In genomic region chr10:22229756-22230330, GRCh38 we compare ENCODE assay signal across 8 cellular contexts.
DNase-seq lines count a peak whose midpoint lies in the region; TF ChIP-seq lines count a peak whose summit lies in the region.

No MANE protein-coding gene starts in this region.

- DNase-seq in activated T-cell treated with anti-CD3 and anti-CD28 coated beads, Interleukin-2, amount 50 U/mL, for 24 hours = no peak
- DNase-seq in activated T-cell treated with anti-CD3 and anti-CD28 coated beads for 4 hours (no peak), globus pallidus (ENCODE audit: low spot score) (peak; percentile 51), retinal pigment epithelial cell (ENCODE audit: low read depth) (no peak), anterior cingulate cortex (lab: John Stamatoyannopoulos, UW) (no peak), HPDE6-E6E7 (ENCODE audit: extremely low spot score) (no peak), SW480 (ENCODE audit: low spot score) (no peak)

- H3K9me3 Mint-ChIP-seq in activated T-cell treated with anti-CD3 and anti-CD28 coated beads, Interleukin-2, amount 50 U/mL, for 24 hours = no peaks in the 10 kb centered on the region

- no peaks in the 10 kb centered on the region for H3K36me3 Mint-ChIP-seq in activated T-cell treated with anti-CD3 and anti-CD28 coated beads, Interleukin-2, amount 50 U/mL, for 24 hours (ENCODE audit: low read depth)

- peak overlapping the region; percentile 95 for H3K27ac Mint-ChIP-seq in activated T-cell treated with anti-CD3 and anti-CD28 coated beads, Interleukin-2, amount 50 U/mL, for 24 hours

- peaks cover 6% of the 10 kb centered on the region for H3K27me3 Mint-ChIP-seq in activated T-cell treated with anti-CD3 and anti-CD28 coated beads, Interleukin-2, amount 50 U/mL, for 24 hours

- peak overlapping the region; percentile 89 for H3K4me3 ChIP-seq in retinal pigment epithelial cell (ENCODE audit: low read length)

- H3K4me1 Mint-ChIP-seq in activated T-cell treated with anti-CD3 and anti-CD28 coated beads, Interleukin-2, amount 50 U/mL, for 24 hours (ENCODE audit: low read depth) = peaks cover 31% of the 10 kb centered on the region

- peak overlapping the region; percentile 84 for H3K27ac ChIP-seq in VCaP

- H3K4me3 Mint-ChIP-seq in activated T-cell treated with anti-CD3 and anti-CD28 coated beads, Interleukin-2, amount 50 U/mL, for 24 hours = peak overlapping the region; percentile 81

- TF ChIP-seq CTCF in VCaP (conservative IDR thresholded peaks at IDR 0.05) = no peak
- no peak for TF ChIP-seq CTCF in retinal pigment epithelial cell (conservative IDR thresholded peaks at IDR 0.05; ENCODE audit: low read depth, low read length)
